In genomic region chr10:72625608-72626443, GRCh38 we compare ENCODE assay signal across 8 cellular contexts.
DNase-seq lines count a peak whose midpoint lies in the region; ATAC-seq lines count a peak whose summit lies in the region.

TSS of gene MICU1 (minus strand) at chr10:72626079. CDS start at chr10:72566793, 59,286 bp downstream.

- H3K4me1 Mint-ChIP-seq in central memory CD8-positive, alpha-beta T cell = peaks cover 20% of the 10 kb centered on the region

- H3K9me3 Mint-ChIP-seq in central memory CD8-positive, alpha-beta T cell = no peaks in the 10 kb centered on the region

- peak; percentile 93 for DNase-seq in AG08396 (ENCODE audit: low spot score)
- peak; percentile 74 to 94 for DNase-seq in NCI-H446 (lab: John Stamatoyannopoulos, UW)
- DNase-seq in activated CD4-positive, CD25-positive, alpha-beta regulatory T cell treated with anti-CD3 and anti-CD28 coated beads, Interleukin-2, amount 50 U/mL, for 16 hours (ENCODE audit: low read depth, low spot score) = peak; percentile 84
- DNase-seq in central memory CD8-positive, alpha-beta T cell (ENCODE audit: low spot score in 2 of 2) = peak; percentile 72 to 82
- DNase-seq in iris pigment epithelial cell (ENCODE audit: low read depth) = peak; percentile 94
- peak; percentile 90 for DNase-seq in stimulated activated CD4-positive, alpha-beta T cell treated with anti-CD3 and anti-CD28 coated beads, Interleukin-12 subunit alpha, Interleukin-12 subunit beta, amount 100 ng/mL, for 4 hours

- H3K36me3 Mint-ChIP-seq in central memory CD8-positive, alpha-beta T cell (ENCODE audit: insufficient read depth) = peaks cover 4% of the 10 kb centered on the region

- ATAC-seq in GM19023 (IDR thresholded peaks at IDR 0.05; ENCODE audit: unreplicated experiment) = peak; percentile 98
- ATAC-seq in HG03280 (IDR thresholded peaks at IDR 0.05; ENCODE audit: unreplicated experiment) = peak; percentile 97
- peak; percentile 99 for ATAC-seq in central memory CD8-positive, alpha-beta T cell (replicated peaks; ENCODE audit: extremely low read depth, poor library complexity, severe bottlenecking)

- H3K4me3 Mint-ChIP-seq in central memory CD8-positive, alpha-beta T cell = peak within 1 kb of the TSS; percentile 90

- H3K27me3 Mint-ChIP-seq in central memory CD8-positive, alpha-beta T cell = no peaks in the 10 kb centered on the region

- peak within 1 kb of the TSS; percentile 81 for H3K27ac Mint-ChIP-seq in central memory CD8-positive, alpha-beta T cell (ENCODE audit: low read depth)

Comparison
In these comparisons a context has a peak if more than half of its experiments do, and no peak if none do; other contexts are left out.
1. Peak in every context shown above with its lines: DNase-seq and ATAC-seq.